21 cellular contexts compared by ENCODE assay signal in genomic region chr10:109428775-109429480, GRCh38.
"Had no signal": no experiment of that assay in that cellular context is flagged by ENCODE, and none has a peak within 500 bp of the region (broad histone marks: within the 10 kb centered on the region; RNA-seq: fewer than 3 reads in every experiment).

No MANE protein-coding gene starts in this region.

- H3K27ac ChIP-seq: dorsolateral prefrontal cortex, epithelial cell of prostate, foreskin keratinocyte, gastroesophageal sphincter, heart left ventricle, hepatocyte, prostate gland, right atrium auricular region, stomach had no signal

- H3K9me3 ChIP-seq: gastroesophageal sphincter, heart left ventricle, mucosa of descending colon, prostate gland, right atrium auricular region, sigmoid colon, stomach, thyroid gland had no signal

- H3K4me1 ChIP-seq: foreskin keratinocyte, gastroesophageal sphincter, heart left ventricle, prostate gland, right atrium auricular region, stomach had no signal

- H3K79me2 ChIP-seq: hepatocyte had no signal

- H2AFZ ChIP-seq: hepatocyte had no signal

- H3K4me2 ChIP-seq: hepatocyte had no signal

- H3K27me3 ChIP-seq: foreskin keratinocyte, gastroesophageal sphincter, heart left ventricle, hepatocyte, right atrium auricular region, sigmoid colon, stomach, thyroid gland had no signal

- DNase-seq: dorsolateral prefrontal cortex; effector CD4-positive, alpha-beta T cell; endodermal cell; foreskin keratinocyte; heart left ventricle; kidney; mucosa of descending colon; naive B cell; nucleus accumbens; sigmoid colon; stimulated activated CD4-positive, alpha-beta T cell treated with anti-CD3 and anti-CD28 coated beads, Interleukin-2, amount 100 ng/mL, for 24 hours; stimulated activated CD4-positive, alpha-beta T cell treated with anti-CD3 and anti-CD28 coated beads, Interleukin-4, amount 100 ng/mL, for 24 hours; stimulated activated naive CD4-positive, alpha-beta T cell treated with Interleukin-2 at 50 U/mL for 16 hours; stomach; thyroid gland had no signal

- H3K4me3 ChIP-seq: dorsolateral prefrontal cortex, gastroesophageal sphincter, heart left ventricle, hepatocyte, lung, mucosa of descending colon, prostate gland, right atrium auricular region, sigmoid colon, stomach, thyroid gland had no signal

- H3K36me3 ChIP-seq: gastroesophageal sphincter, heart left ventricle, prostate gland, right atrium auricular region, sigmoid colon, stomach, thyroid gland had no signal
